In genomic region chr1:224170748-224171478, GRCh38 we compare ENCODE assay signal across 8 cellular contexts. TPM values are rescaled to one million over a fixed set of nuclear protein-coding genes. Genes with fewer than 3 reads are reported as not detected.
DNase-seq lines count a peak whose midpoint lies in the region; ATAC-seq, FAIRE-seq and TF ChIP-seq lines count a peak whose summit lies in the region.

No MANE protein-coding gene starts in this region.

- no peak for TF ChIP-seq POLR2A in Peyer's patch (IDR thresholded peaks at IDR 0.05)

- DNase-seq in activated naive CD4-positive, alpha-beta T cell treated with Interleukin-2 at 50 U/mL for 16 hours, result peak; percentile 28
- DNase-seq in activated naive CD4-positive, alpha-beta T cell treated with anti-CD3 and anti-CD28 coated beads for 36 hours, result no peak
- DNase-seq in Peyer's patch, result peak in 2 of 3 donors; percentile 34 to 65
- peak; percentile 28 for DNase-seq in effector CD4-positive, alpha-beta T cell
- no peak for DNase-seq in pancreas
- no peak for DNase-seq in NCI-H226

- peak; percentile 40 to 63 (median 58) for ATAC-seq in pancreas
- no peak for ATAC-seq in HG03108 (IDR thresholded peaks at IDR 0.05; ENCODE audit: unreplicated experiment)
- no peak for ATAC-seq in HG03378 (IDR thresholded peaks at IDR 0.05; ENCODE audit: unreplicated experiment)

- H3K36me3 Mint-ChIP-seq in activated naive CD4-positive, alpha-beta T cell treated with anti-CD3 and anti-CD28 coated beads for 36 hours (ENCODE audit: low read depth), result peaks cover 4% of the 10 kb centered on the region

- H3K4me1 ChIP-seq in Peyer's patch (peaks cover 0 to 12% (median 4%) of the 10 kb centered on the region in 4 donors), pancreas (peaks cover 0 to 3% (median 0%) of the 10 kb centered on the region in 3 donors)

- intact Hi-C loops in activated naive CD4-positive, alpha-beta T cell treated with anti-CD3 and anti-CD28 coated beads for 36 hours (cut with micrococcal nuclease), result no loop called here
- intact Hi-C loops in pancreas (cut with DNase I), result no loop called here

- H3K4me3 ChIP-seq in Peyer's patch (no peak overlapping the region), pancreas (no peak overlapping the region)

- no peaks in the 10 kb centered on the region for H3K27me3 ChIP-seq in Peyer's patch
- no peaks in the 10 kb centered on the region for H3K27me3 ChIP-seq in pancreas

- WGBS in pancreas, 2 donors, result 70 to 78% methylated on average over 9 of the region's 9 CpGs

- H3K36me3 ChIP-seq in Peyer's patch (no peaks in the 10 kb centered on the region), pancreas (no peaks in the 10 kb centered on the region)

- CTCF ChIA-PET in activated naive CD4-positive, alpha-beta T cell treated with anti-CD3 and anti-CD28 coated beads for 36 hours (lab: Charles Lee), result interaction anchor here (2.6 kb wide), 1 partner anchor 11 kb away, joined by 16 read pairs; the partner anchor contains the start of gene DEGS1

- no peaks in the 10 kb centered on the region for H3K9me3 ChIP-seq in Peyer's patch
- no peaks in the 10 kb centered on the region for H3K9me3 ChIP-seq in pancreas

- no peak overlapping the region for H3K27ac Mint-ChIP-seq in activated naive CD4-positive, alpha-beta T cell treated with anti-CD3 and anti-CD28 coated beads for 36 hours

- no peak for FAIRE-seq in pancreas (lab: Jason Lieb, UNC)

- peaks cover 36% of the 10 kb centered on the region for H3K4me1 Mint-ChIP-seq in activated naive CD4-positive, alpha-beta T cell treated with anti-CD3 and anti-CD28 coated beads for 36 hours (ENCODE audit: low read depth)

- H3K27ac ChIP-seq in Peyer's patch (no peak overlapping the region), pancreas (no peak overlapping the region)

- H3K9me3 Mint-ChIP-seq in activated naive CD4-positive, alpha-beta T cell treated with anti-CD3 and anti-CD28 coated beads for 36 hours, result peaks cover 10% of the 10 kb centered on the region

- TF ChIP-seq CTCF in Peyer's patch (IDR thresholded peaks at IDR 0.05), result peak in 5 of 6 experiments; percentile 6 to 68 (median 61)
- TF ChIP-seq CTCF in pancreas (IDR thresholded peaks at IDR 0.05), result no peak

- no peaks in the 10 kb centered on the region for H3K27me3 Mint-ChIP-seq in activated naive CD4-positive, alpha-beta T cell treated with anti-CD3 and anti-CD28 coated beads for 36 hours (ENCODE audit: low read depth)

- H3K4me3 Mint-ChIP-seq in activated naive CD4-positive, alpha-beta T cell treated with anti-CD3 and anti-CD28 coated beads for 36 hours, result no peak overlapping the region

RNA-seq across cellular contexts. Expression of gene DEGS1, which starts 12.1 kb away (rescaled TPM):
- total RNA-seq in activated naive CD4-positive, alpha-beta T cell treated with anti-CD3 and anti-CD28 coated beads for 36 hours, result 10 to 100 TPM in 1 of 2 experiments, 1 to 10 TPM in 1; 9.2 to 10.1 TPM
- total RNA-seq in Peyer's patch, result 10 to 100 TPM; 14.6 to 46.4 (median 20.0) TPM
- total RNA-seq in pancreas, result 10 to 100 TPM in 5 of 6 donors, 1 to 10 TPM in 1; 9.7 to 22.3 (median 11.0) TPM
- 10 to 100 TPM in 1 of 2 donors, 1 to 10 TPM in 1; 9.0 to 22.7 TPM for polyA plus RNA-seq in pancreas

RNA-seq across cellular contexts. Expression of gene FBXO28, which starts 57.0 kb away (rescaled TPM):
- total RNA-seq in activated naive CD4-positive, alpha-beta T cell treated with anti-CD3 and anti-CD28 coated beads for 36 hours, result 1 to 10 TPM; 9.6 to 9.7 TPM
- total RNA-seq in Peyer's patch (10 to 100 TPM; 20.5 to 34.0 (median 28.5) TPM), pancreas (10 to 100 TPM in 4 of 6 donors, 1 to 10 TPM in 2; 9.2 to 14.9 (median 13.0) TPM)
- polyA plus RNA-seq in pancreas, result 1 to 10 TPM; 4.9 to 6.5 TPM

Comparison
In these comparisons a context has a peak if more than half of its experiments do, and no peak if none do; other contexts are left out.
1. DNase-seq: peak in activated naive CD4-positive, alpha-beta T cell treated with Interleukin-2 at 50 U/mL for 16 hours (single experiment), Peyer's patch (2 of 3) and effector CD4-positive, alpha-beta T cell (single experiment); none in activated naive CD4-positive, alpha-beta T cell treated with anti-CD3 and anti-CD28 coated beads for 36 hours (single experiment), pancreas (0 of 6) and NCI-H226 (single experiment).
2. CTCF ChIP-seq: peak in Peyer's patch (5 of 6); none in pancreas (0 of 4).
3. ATAC-seq: peak in pancreas (4 of 4); none in HG03108 (single experiment) and HG03378 (single experiment).